ENCODE assay signal across 16 cellular contexts in genomic region chr1:24751833-24752232, GRCh38. TPM values are rescaled to one million over a fixed set of nuclear protein-coding genes. Genes with fewer than 3 reads are reported as not detected.
A peak's percentile ranks its signal among the peaks of the same experiment; 100 is the strongest.
DNase-seq lines count a peak whose midpoint lies in the region; ATAC-seq and TF ChIP-seq lines count a peak whose summit lies in the region.
"Had no signal": no experiment of that assay in that cellular context is flagged by ENCODE, and none has a peak within 500 bp of the region (broad histone marks: within the 10 kb centered on the region; RNA-seq: fewer than 3 reads in every experiment).

No MANE protein-coding gene starts in this region.

- no peaks in the 10 kb centered on the region for H3K9me2 ChIP-seq in DOHH2 (replicated peaks; ENCODE audit: control insufficient read depth, low read length)

- ATAC-seq in right cardiac atrium (peak; percentile 45 to 61), GM21737 (IDR thresholded peaks at IDR 0.05; ENCODE audit: unreplicated experiment) (no peak)

- H4K20me1 ChIP-seq in DOHH2 (ENCODE audit: control insufficient read depth, insufficient read depth, low read depth, low read length): peaks cover 5% of the 10 kb centered on the region; the same call in 1 of the 2 replicates

- TF ChIP-seq EP300 in sigmoid colon (IDR thresholded peaks at IDR 0.05): no peak

- H3K4me1 ChIP-seq in DOHH2 (ENCODE audit: control insufficient read depth, low read length) (peaks cover 57% of the 10 kb centered on the region), ascending aorta (peaks cover 6 to 34% of the 10 kb centered on the region in 2 donors), right cardiac atrium (ENCODE audit: control insufficient read depth, insufficient read depth, low read length) (peaks cover 8% of the 10 kb centered on the region), sigmoid colon (peaks cover 0 to 78% (median 73%) of the 10 kb centered on the region in 4 donors), BE2C (no peaks in the 10 kb centered on the region)
- H3K4me1 ChIP-seq: Caco-2 had no signal

- intact Hi-C loops in ascending aorta (cut with DNase I): no loop called here
- intact Hi-C loops in right cardiac atrium (cut with DNase I): no loop called here
- intact Hi-C loops in sigmoid colon (cut with DNase I): no loop called here

- H3K36me3 ChIP-seq in DOHH2 (ENCODE audit: control insufficient read depth, low read length) (peaks cover 21% of the 10 kb centered on the region), ascending aorta (no peaks in the 10 kb centered on the region), sigmoid colon (no peaks in the 10 kb centered on the region), BE2C (no peaks in the 10 kb centered on the region)
- H3K36me3 ChIP-seq: pancreas had no signal

- no peak for TF ChIP-seq POLR2A in sigmoid colon (IDR thresholded peaks at IDR 0.05)

- H3K4me3 ChIP-seq in DOHH2 (ENCODE audit: low read length) (no peak overlapping the region), ascending aorta (peak overlapping the region; percentile 39 to 99), right cardiac atrium (ENCODE audit: low read length) (no peak overlapping the region), sigmoid colon (peak overlapping the region in 1 of 4 donors; percentile 17), BE2C (ENCODE audit: low read depth, low read length) (no peak overlapping the region)
- H3K4me3 ChIP-seq: pancreas had no signal

- H3K27me3 ChIP-seq in DOHH2 (ENCODE audit: control insufficient read depth, low read length) (no peaks in the 10 kb centered on the region), ascending aorta (no peaks in the 10 kb centered on the region), right cardiac atrium (ENCODE audit: control insufficient read depth, insufficient read depth) (no peaks in the 10 kb centered on the region), sigmoid colon (no peaks in the 10 kb centered on the region), BE2C (no peaks in the 10 kb centered on the region)
- H3K27me3 ChIP-seq: pancreas had no signal

- H3K9me3 ChIP-seq in DOHH2 (ENCODE audit: control insufficient read depth, insufficient read depth, low read length) (no peaks in the 10 kb centered on the region), ascending aorta (no peaks in the 10 kb centered on the region), right cardiac atrium (ENCODE audit: control insufficient read depth, low read length) (no peaks in the 10 kb centered on the region), sigmoid colon (no peaks in the 10 kb centered on the region), BE2C (no peaks in the 10 kb centered on the region)
- H3K9me3 ChIP-seq: Caco-2, pancreas had no signal

- H3K27ac ChIP-seq in DOHH2 (ENCODE audit: low read depth, low read length): no peak overlapping the region
- H3K27ac ChIP-seq in ascending aorta: peak overlapping the region; percentile 70 to 97
- H3K27ac ChIP-seq in right cardiac atrium (ENCODE audit: low read length): peak overlapping the region; percentile 27
- peak overlapping the region; percentile 30 to 99 (median 62) for H3K27ac ChIP-seq in sigmoid colon
- H3K27ac ChIP-seq: pancreas, WERI-Rb-1 had no signal

- peak overlapping the region; percentile 3; the same call in 1 of the 2 replicates for H3K4me2 ChIP-seq in DOHH2 (ENCODE audit: low read length)

- 42% methylated on average over 1 of the region's 1 CpG for WGBS in right cardiac atrium
- WGBS in sigmoid colon, 2 donors: 78 to 86% methylated on average over 1 of the region's 1 CpG

- H3F3A ChIP-seq in DOHH2 (ENCODE audit: control insufficient read depth, insufficient read depth): peaks cover 16% of the 10 kb centered on the region

- TF ChIP-seq CTCF in DOHH2 (IDR thresholded peaks at IDR 0.05; ENCODE audit: low read depth, low read length, poor library complexity, severe bottlenecking) (no peak), ascending aorta (IDR thresholded peaks at IDR 0.05) (no peak), sigmoid colon (IDR thresholded peaks at IDR 0.05) (no peak), BE2C (IDR thresholded peaks at IDR 0.05; ENCODE audit: low read depth, low read length) (no peak)

- DNase-seq in ascending aorta (ENCODE audit: low spot score in 2 of 2) (no peak), right cardiac atrium (peak in 1 of 3 donors; percentile 28), sigmoid colon (no peak), BE2C (no peak)
- DNase-seq in stimulated activated naive CD4-positive, alpha-beta T cell treated with Interleukin-2 at 50 U/mL for 16 hours (lab: John Stamatoyannopoulos, UW): no peak
- DNase-seq in activated CD8-positive, alpha-beta memory T cell treated with anti-CD3 and anti-CD28 coated beads, Interleukin-2, amount 50 U/mL, for 4 hours: no peak
- DNase-seq: activated gamma-delta T cell, Caco-2, GDM1, NCI-H187, NCI-H510A, pancreas, substantia nigra, WERI-Rb-1 had no signal

- peaks cover 97% of the 10 kb centered on the region for H3K79me2 ChIP-seq in DOHH2 (ENCODE audit: control insufficient read depth, low read length)

RNA-seq across cellular contexts. Expression of gene CLIC4, which starts 6.6 kb away (rescaled TPM):
- total RNA-seq in ascending aorta: 494 TPM
- total RNA-seq in right cardiac atrium: 100 to 1,000 TPM; 207 to 248 (median 233) TPM
- 110 TPM for polyA plus RNA-seq in right cardiac atrium
- total RNA-seq in sigmoid colon: 100 to 1,000 TPM; 334 to 443 (median 385) TPM
- polyA plus RNA-seq in sigmoid colon: 10 to 100 TPM; 37.8 to 39.9 (median 37.9) TPM
- 73.5 TPM for polyA plus RNA-seq in BE2C (2012; ENCODE audit: insufficient read depth, insufficient read length, low read depth)

Comparison
In these comparisons a context has a peak if more than half of its experiments do, and no peak if none do; other contexts are left out.
1. H3K4me3 ChIP-seq: peak in ascending aorta (2 of 2); none in DOHH2 (single experiment), right cardiac atrium (single experiment) and BE2C (single experiment).